27 cellular contexts compared by ENCODE assay signal in the genomic region with DNA sequence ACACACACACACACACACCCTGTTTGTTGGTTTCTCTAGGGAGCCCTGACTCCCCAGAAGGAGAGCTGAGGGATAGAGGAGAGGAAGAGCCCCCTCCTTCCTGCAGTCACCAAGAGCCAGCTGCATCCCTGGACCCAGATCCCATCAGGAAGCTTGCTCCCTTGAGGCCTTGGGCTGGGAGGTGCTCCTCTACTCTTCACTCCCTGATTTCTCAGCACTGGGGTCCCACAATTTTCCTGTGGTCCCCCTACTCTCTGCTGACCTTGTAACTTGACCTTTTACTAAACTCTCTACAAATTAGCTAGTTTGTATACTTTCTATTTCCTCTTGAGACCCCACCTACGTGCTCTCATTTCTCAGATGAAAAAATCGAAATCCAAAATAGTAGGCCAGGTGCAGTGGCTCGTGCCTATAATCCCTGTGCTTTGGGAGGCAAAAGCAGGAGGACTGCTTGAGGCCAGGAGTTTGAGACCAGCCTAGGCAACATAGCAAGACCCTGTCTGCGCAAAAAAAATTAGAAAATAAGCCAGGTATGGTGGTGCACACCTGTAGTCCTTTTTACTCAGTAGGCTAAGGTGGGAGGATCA. TPM values are rescaled to one million over a fixed set of nuclear protein-coding genes. Genes with fewer than 3 reads are reported as not detected.
"Had no signal": no experiment of that assay in that cellular context is flagged by ENCODE, and none has a peak within 500 bp of the region (broad histone marks: within the 10 kb centered on the region; RNA-seq: fewer than 3 reads in every experiment).

No MANE protein-coding gene starts in this region.

- H3K27me3 Mint-ChIP-seq: naive B cell; stimulated activated memory B cell treated with anti-CD40 and anti-IgM and Interleukin-4, amounts not matched to agents 10 μg/mL and 1 μg/mL and 100 μg/mL, for 72 hours had no signal

- H3K36me3 Mint-ChIP-seq: naive B cell; stimulated activated memory B cell treated with anti-CD40 and anti-IgM and Interleukin-4, amounts not matched to agents 10 μg/mL and 1 μg/mL and 100 μg/mL, for 72 hours had no signal

- ATAC-seq: esophagus mucosa; heart left ventricle; psoas muscle; right lobe of liver; stimulated activated memory B cell treated with anti-CD40 and anti-IgM and Interleukin-4, amounts not matched to agents 10 μg/mL and 1 μg/mL and 100 μg/mL, for 72 hours; stimulated activated naive CD8-positive, alpha-beta T cell treated with anti-CD3 and anti-CD28 coated beads, Interleukin-15, amount 100 ng/mL, for 72 hours had no signal

- H3K9me3 ChIP-seq: heart left ventricle, neutrophil, psoas muscle, right lobe of liver, testis, tibial nerve had no signal

- H3K4me3 ChIP-seq: heart left ventricle, psoas muscle, right lobe of liver, testis, tibial nerve had no signal

- H3K9me3 Mint-ChIP-seq: naive B cell; nephron; stimulated activated memory B cell treated with anti-CD40 and anti-IgM and Interleukin-4, amounts not matched to agents 10 μg/mL and 1 μg/mL and 100 μg/mL, for 72 hours; stimulated activated naive CD8-positive, alpha-beta T cell treated with anti-CD3 and anti-CD28 coated beads, Interleukin-15, amount 100 ng/mL, for 72 hours had no signal

- H3K27ac Mint-ChIP-seq: nephron; stimulated activated memory B cell treated with anti-CD40 and anti-IgM and Interleukin-4, amounts not matched to agents 10 μg/mL and 1 μg/mL and 100 μg/mL, for 72 hours had no signal

- H3K36me3 ChIP-seq: heart left ventricle, neutrophil, right lobe of liver, tibial nerve had no signal

- H3K4me3 Mint-ChIP-seq: nephron; stimulated activated memory B cell treated with anti-CD40 and anti-IgM and Interleukin-4, amounts not matched to agents 10 μg/mL and 1 μg/mL and 100 μg/mL, for 72 hours; stimulated activated naive CD8-positive, alpha-beta T cell treated with anti-CD3 and anti-CD28 coated beads, Interleukin-15, amount 100 ng/mL, for 72 hours had no signal

- H3K27ac ChIP-seq: heart left ventricle, neutrophil, psoas muscle, right lobe of liver, testis, tibial nerve had no signal

- H3K27me3 ChIP-seq: heart left ventricle, right lobe of liver, testis, tibial nerve had no signal

- DNase-seq: effector memory CD4-positive, alpha-beta T cell; heart left ventricle; hippocampal formation; kidney glomerular epithelial cell; mesendoderm; naive B cell; psoas muscle; retina; right lobe of liver; stimulated activated CD4-positive, alpha-beta T cell treated with anti-CD3 and anti-CD28 coated beads, Interleukin-4, amount 100 ng/mL, for 1 hour; stimulated activated CD8-positive, alpha-beta memory T cell treated with anti-CD3 and anti-CD28 coated beads, Interleukin-4, amount 100 ng/mL, for 48 hours; stimulated activated naive CD8-positive, alpha-beta T cell treated with anti-CD3 and anti-CD28 coated beads, Interleukin-15, amount 100 ng/mL, for 72 hours; testis had no signal

- FAIRE-seq: endometrium, frontal cortex had no signal

- H3K4me1 ChIP-seq: psoas muscle, right lobe of liver, testis had no signal

RNA-seq across cellular contexts. Expression of gene OCSTAMP, which starts 5.0 kb away (rescaled TPM):
- total RNA-seq: esophagus mucosa, fibroblast of lung, frontal cortex, glomerular endothelial cell, heart left ventricle, liver, lung microvascular endothelial cell, osteoblast, psoas muscle, right lobe of liver, subcutaneous adipose tissue, tibial nerve, ureter had no signal
- polyA plus RNA-seq: fibroblast of lung, heart left ventricle, liver, psoas muscle had no signal
